1 cellular context compared by ENCODE assay signal in the genomic region with DNA sequence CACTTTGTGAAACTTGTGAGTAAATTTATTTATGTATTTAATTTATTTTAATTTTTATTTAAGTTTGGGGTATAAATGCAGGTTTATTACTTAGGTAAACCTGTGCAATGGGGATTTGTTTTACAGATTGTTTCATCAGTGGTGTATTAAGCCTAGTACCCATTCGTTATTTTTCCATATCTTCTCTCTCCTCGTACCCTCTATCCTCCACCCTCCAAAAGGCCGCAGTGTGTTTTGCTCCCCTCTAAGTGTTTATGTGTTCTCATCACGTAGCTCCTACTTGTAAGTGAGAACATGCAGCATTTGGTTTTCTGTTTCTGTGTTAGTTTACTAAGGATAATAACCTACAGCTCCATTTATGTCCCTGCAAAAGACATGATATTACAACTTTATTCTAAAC.
TF ChIP-seq lines count a peak whose summit lies in the region.

No MANE protein-coding gene starts in this region.

TF ChIP-seq in HCT116, 20 proteins besides CTCF, POLR2A, EP300 and RAD21 (continued from another document):
- TF ChIP-seq SRF (IDR thresholded peaks at IDR 0.05; ENCODE audit: low read depth), result no peak
